ENCODE assay signal across 1 cellular context in the genomic region with DNA sequence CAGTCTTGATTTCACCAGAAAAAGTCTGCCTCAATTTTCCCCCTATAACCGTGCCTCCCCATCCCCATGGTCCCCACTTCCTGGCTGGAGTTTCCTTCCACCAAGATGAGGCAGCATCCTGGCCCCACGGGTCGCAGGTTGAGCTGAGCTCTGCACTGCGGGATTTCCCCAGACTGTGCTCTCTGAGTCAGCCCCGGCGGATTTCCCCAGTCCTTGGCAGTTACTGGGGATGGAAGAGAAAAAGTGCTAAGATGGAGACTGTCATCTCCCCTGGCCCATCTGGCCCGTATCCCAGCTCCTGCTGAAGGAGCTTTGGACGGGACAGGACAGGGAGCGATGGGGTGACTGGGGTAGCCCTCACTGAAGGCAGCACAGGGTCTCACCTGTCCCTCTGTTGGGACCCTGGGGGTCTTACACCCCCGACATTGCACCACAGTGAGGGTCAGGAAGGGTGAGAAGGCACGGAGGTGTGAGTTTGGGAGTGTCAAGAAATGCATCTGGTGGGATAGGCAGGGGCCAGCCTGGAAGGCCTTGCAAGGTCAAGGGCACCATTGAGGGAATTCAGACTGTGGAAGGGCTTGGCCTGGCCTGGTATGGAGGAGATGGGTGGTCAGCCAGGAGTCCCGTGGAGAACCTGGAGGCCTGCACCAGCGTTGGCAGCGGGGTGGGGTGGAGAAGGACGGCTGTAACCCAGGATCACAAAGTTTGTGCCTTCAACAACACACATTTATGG.
A peak's percentile ranks its signal among the peaks of the same experiment; 100 is the strongest.
TF ChIP-seq lines count a peak whose summit lies in the region.

No MANE protein-coding gene starts in this region.

TF ChIP-seq in GM12878, 131 proteins besides CTCF, POLR2A, EP300 and RAD21:
- TF ChIP-seq RUNX3 (IDR thresholded peaks at IDR 0.05; ENCODE audit: low read length) (peak; percentile 43; the same call in 1 of the 2 replicates), IRF4 (IDR thresholded peaks at IDR 0.05; ENCODE audit: low read depth, low read length) (no peak), NR2F1 (conservative IDR thresholded peaks at IDR 0.05) (0 out of 2 replicates have a peak, but pooled peaks have one; percentile 13), WRNIP1 (IDR thresholded peaks at IDR 0.05; ENCODE audit: borderline replicate concordance, low read depth, low read length) (no peak), RBBP5 (conservative IDR thresholded peaks at IDR 0.05) (no peak), KDM1A (IDR thresholded peaks at IDR 0.05; ENCODE audit: borderline replicate concordance) (no peak), PML (IDR thresholded peaks at IDR 0.05; ENCODE audit: low read length) (no peak), MYB (IDR thresholded peaks at IDR 0.05; ENCODE audit: borderline replicate concordance, low read depth, low read length) (no peak), CHD4 (IDR thresholded peaks at IDR 0.05) (no peak), ZNF217 (IDR thresholded peaks at IDR 0.05) (no peak), NFXL1 (IDR thresholded peaks at IDR 0.05; ENCODE audit: borderline replicate concordance) (no peak), IKZF2 (IDR thresholded peaks at IDR 0.05) (peak in 1 of 2 experiments; percentile 40; a peak in 1 of 4 replicates), JUNB (IDR thresholded peaks at IDR 0.05) (peak; percentile 17; the same call in 1 of the 2 replicates), LARP7 (IDR thresholded peaks at IDR 0.05) (0 out of 2 replicates have a peak, but pooled peaks have one; percentile 38), RAD51 (IDR thresholded peaks at IDR 0.05) (no peak), BRCA1 (IDR thresholded peaks at IDR 0.05; ENCODE audit: low read depth, low read length) (no peak), YY1 (IDR thresholded peaks at IDR 0.05; ENCODE audit: low read depth, low read length) (peak; percentile 45; the same call in 1 of the 2 replicates), EED (IDR thresholded peaks at IDR 0.05; ENCODE audit: low read depth) (peak; percentile 95), SPI1 (IDR thresholded peaks at IDR 0.05; ENCODE audit: borderline replicate concordance, insufficient read depth, low read depth, low read length) (0 out of 2 replicates have a peak, but pooled peaks have one; percentile 19), STAT1 (conservative IDR thresholded peaks at IDR 0.05) (no peak), RELA (IDR thresholded peaks at IDR 0.05; ENCODE audit: borderline replicate concordance, partially characterized antibody) (peak; percentile 75), SMAD5 (IDR thresholded peaks at IDR 0.05; ENCODE audit: low read depth) (no peak), SRF (IDR thresholded peaks at IDR 0.05; ENCODE audit: low read depth in 2 of 2, low read length in 2 of 2) (no peak), ZNF622 (IDR thresholded peaks at IDR 0.05) (no peak), KLF5 (IDR thresholded peaks at IDR 0.05; ENCODE audit: partially characterized antibody) (no peak), NFIC (IDR thresholded peaks at IDR 0.05; ENCODE audit: low read depth, low read length) (peak; percentile 26; the same call in 1 of the 2 replicates), EGR1 (IDR thresholded peaks at IDR 0.05; ENCODE audit: borderline replicate concordance in 1 of 2, low read depth in 2 of 2, low read length in 2 of 2) (no peak), HDGF (IDR thresholded peaks at IDR 0.05) (peak; percentile 32; the same call in 1 of the 2 replicates), GATAD2B (conservative IDR thresholded peaks at IDR 0.05; ENCODE audit: low read depth) (no peak), JUND (IDR thresholded peaks at IDR 0.05; ENCODE audit: low read depth, low read length) (no peak), POLR2AphosphoS5 (IDR thresholded peaks at IDR 0.05; ENCODE audit: low read length) (0 out of 2 replicates have a peak, but pooled peaks have one; percentile 22), SMAD1 (IDR thresholded peaks at IDR 0.05; ENCODE audit: low read depth, partially characterized antibody) (no peak), IKZF1 (conservative IDR thresholded peaks at IDR 0.05) (peak; percentile 66)
- TF ChIP-seq, protein P1, sequence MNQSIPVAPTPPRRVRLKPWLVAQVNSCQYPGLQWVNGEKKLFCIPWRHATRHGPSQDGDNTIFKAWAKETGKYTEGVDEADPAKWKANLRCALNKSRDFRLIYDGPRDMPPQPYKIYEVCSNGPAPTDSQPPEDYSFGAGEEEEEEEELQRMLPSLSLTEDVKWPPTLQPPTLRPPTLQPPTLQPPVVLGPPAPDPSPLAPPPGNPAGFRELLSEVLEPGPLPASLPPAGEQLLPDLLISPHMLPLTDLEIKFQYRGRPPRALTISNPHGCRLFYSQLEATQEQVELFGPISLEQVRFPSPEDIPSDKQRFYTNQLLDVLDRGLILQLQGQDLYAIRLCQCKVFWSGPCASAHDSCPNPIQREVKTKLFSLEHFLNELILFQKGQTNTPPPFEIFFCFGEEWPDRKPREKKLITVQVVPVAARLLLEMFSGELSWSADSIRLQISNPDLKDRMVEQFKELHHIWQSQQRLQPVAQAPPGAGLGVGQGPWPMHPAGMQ (IDR thresholded peaks at IDR 0.05; ENCODE audit: borderline replicate concordance) = no peak
- TF ChIP-seq, protein P2, sequence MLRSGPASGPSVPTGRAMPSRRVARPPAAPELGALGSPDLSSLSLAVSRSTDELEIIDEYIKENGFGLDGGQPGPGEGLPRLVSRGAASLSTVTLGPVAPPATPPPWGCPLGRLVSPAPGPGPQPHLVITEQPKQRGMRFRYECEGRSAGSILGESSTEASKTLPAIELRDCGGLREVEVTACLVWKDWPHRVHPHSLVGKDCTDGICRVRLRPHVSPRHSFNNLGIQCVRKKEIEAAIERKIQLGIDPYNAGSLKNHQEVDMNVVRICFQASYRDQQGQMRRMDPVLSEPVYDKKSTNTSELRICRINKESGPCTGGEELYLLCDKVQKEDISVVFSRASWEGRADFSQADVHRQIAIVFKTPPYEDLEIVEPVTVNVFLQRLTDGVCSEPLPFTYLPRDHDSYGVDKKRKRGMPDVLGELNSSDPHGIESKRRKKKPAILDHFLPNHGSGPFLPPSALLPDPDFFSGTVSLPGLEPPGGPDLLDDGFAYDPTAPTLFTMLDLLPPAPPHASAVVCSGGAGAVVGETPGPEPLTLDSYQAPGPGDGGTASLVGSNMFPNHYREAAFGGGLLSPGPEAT (IDR thresholded peaks at IDR 0.05; ENCODE audit: low read depth) = peak; percentile 44; the same call in 1 of the 2 replicates
- TF ChIP-seq, protein P3, sequence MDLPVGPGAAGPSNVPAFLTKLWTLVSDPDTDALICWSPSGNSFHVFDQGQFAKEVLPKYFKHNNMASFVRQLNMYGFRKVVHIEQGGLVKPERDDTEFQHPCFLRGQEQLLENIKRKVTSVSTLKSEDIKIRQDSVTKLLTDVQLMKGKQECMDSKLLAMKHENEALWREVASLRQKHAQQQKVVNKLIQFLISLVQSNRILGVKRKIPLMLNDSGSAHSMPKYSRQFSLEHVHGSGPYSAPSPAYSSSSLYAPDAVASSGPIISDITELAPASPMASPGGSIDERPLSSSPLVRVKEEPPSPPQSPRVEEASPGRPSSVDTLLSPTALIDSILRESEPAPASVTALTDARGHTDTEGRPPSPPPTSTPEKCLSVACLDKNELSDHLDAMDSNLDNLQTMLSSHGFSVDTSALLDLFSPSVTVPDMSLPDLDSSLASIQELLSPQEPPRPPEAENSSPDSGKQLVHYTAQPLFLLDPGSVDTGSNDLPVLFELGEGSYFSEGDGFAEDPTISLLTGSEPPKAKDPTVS (IDR thresholded peaks at IDR 0.05; ENCODE audit: low read depth, low read length) = no peak
- TF ChIP-seq, protein P4, sequence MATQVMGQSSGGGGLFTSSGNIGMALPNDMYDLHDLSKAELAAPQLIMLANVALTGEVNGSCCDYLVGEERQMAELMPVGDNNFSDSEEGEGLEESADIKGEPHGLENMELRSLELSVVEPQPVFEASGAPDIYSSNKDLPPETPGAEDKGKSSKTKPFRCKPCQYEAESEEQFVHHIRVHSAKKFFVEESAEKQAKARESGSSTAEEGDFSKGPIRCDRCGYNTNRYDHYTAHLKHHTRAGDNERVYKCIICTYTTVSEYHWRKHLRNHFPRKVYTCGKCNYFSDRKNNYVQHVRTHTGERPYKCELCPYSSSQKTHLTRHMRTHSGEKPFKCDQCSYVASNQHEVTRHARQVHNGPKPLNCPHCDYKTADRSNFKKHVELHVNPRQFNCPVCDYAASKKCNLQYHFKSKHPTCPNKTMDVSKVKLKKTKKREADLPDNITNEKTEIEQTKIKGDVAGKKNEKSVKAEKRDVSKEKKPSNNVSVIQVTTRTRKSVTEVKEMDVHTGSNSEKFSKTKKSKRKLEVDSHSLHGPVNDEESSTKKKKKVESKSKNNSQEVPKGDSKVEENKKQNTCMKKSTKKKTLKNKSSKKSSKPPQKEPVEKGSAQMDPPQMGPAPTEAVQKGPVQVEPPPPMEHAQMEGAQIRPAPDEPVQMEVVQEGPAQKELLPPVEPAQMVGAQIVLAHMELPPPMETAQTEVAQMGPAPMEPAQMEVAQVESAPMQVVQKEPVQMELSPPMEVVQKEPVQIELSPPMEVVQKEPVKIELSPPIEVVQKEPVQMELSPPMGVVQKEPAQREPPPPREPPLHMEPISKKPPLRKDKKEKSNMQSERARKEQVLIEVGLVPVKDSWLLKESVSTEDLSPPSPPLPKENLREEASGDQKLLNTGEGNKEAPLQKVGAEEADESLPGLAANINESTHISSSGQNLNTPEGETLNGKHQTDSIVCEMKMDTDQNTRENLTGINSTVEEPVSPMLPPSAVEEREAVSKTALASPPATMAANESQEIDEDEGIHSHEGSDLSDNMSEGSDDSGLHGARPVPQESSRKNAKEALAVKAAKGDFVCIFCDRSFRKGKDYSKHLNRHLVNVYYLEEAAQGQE (IDR thresholded peaks at IDR 0.05; ENCODE audit: low read depth, low read length) = no peak
TF ChIP-seq in GM12878: peak in this region for 14.
